In genomic region chr12:76976777-76977465, GRCh38 we compare ENCODE assay signal across 37 cellular contexts.
A peak's percentile ranks its signal among the peaks of the same experiment; 100 is the strongest.
DNase-seq lines count a peak whose midpoint lies in the region; ATAC-seq and TF ChIP-seq lines count a peak whose summit lies in the region.
"Had no signal": no experiment of that assay in that cellular context is flagged by ENCODE, and none has a peak within 500 bp of the region (broad histone marks: within the 10 kb centered on the region; RNA-seq: fewer than 3 reads in every experiment).

No MANE protein-coding gene starts in this region.

- CTCF ChIA-PET in AG04449 (lab: Yijun Ruan, JAX) = no interaction called here

- H3K9me3 Mint-ChIP-seq in chondrocyte (ENCODE audit: low read depth) = peaks cover 30% of the 10 kb centered on the region
- H3K9me3 Mint-ChIP-seq: activated naive CD4-positive, alpha-beta T cell treated with anti-CD3 and anti-CD28 coated beads, Interleukin-2, amount 10 ng/mL, durations not matched to agents 7 days and 5 days had no signal

- ATAC-seq in RWPE2 (ENCODE audit: low read depth) = 0 out of 3 replicates have a peak, but pooled peaks have one; percentile 50
- no peak for ATAC-seq in HG02870 (IDR thresholded peaks at IDR 0.05; ENCODE audit: unreplicated experiment)
- no peak for ATAC-seq in heart right ventricle
- ATAC-seq: activated CD4-positive, alpha-beta T cell treated with anti-CD3 and anti-CD28 coated beads for 36 hours; activated CD8-positive, alpha-beta T cell treated with anti-CD3 and anti-CD28 coated beads for 36 hours; left lung had no signal

- in situ Hi-C loops in G401 (cut with HindIII; ENCODE audit: low sequenced_read_pairs) = no loop called here

- H3K4me1 ChIP-seq in RWPE2 (ENCODE audit: insufficient read depth, poor library complexity, severe bottlenecking) (no peaks in the 10 kb centered on the region), testis (no peaks in the 10 kb centered on the region), heart right ventricle (no peaks in the 10 kb centered on the region)
- H3K4me1 ChIP-seq: left lung, parathyroid adenoma, Peyer's patch, right atrium auricular region, spleen, thyroid gland, uterus had no signal

- no peak overlapping the region for H3K4me3 ChIP-seq in AG04449 (ENCODE audit: low read depth, low read length)
- no peak overlapping the region for H3K4me3 ChIP-seq in RWPE2 (ENCODE audit: severe bottlenecking)
- no peak overlapping the region for H3K4me3 ChIP-seq in testis
- H3K4me3 ChIP-seq in heart right ventricle = no peak overlapping the region
- H3K4me3 ChIP-seq: cardiac muscle cell, coronary artery, left lung, Peyer's patch, right atrium auricular region, spleen, thyroid gland, uterus had no signal

- H3K27ac ChIP-seq in RWPE2 (ENCODE audit: poor library complexity, severe bottlenecking) (no peak overlapping the region), testis (no peak overlapping the region), heart right ventricle (no peak overlapping the region)
- H3K27ac ChIP-seq: cardiac muscle cell, coronary artery, left lung, parathyroid adenoma, Peyer's patch, right atrium auricular region, spleen, thyroid gland, uterus, VCaP had no signal

- peaks cover 6% of the 10 kb centered on the region for H3K36me3 Mint-ChIP-seq in chondrocyte (ENCODE audit: low read depth)
- H3K36me3 Mint-ChIP-seq: activated naive CD4-positive, alpha-beta T cell treated with anti-CD3 and anti-CD28 coated beads, Interleukin-2, amount 10 ng/mL, durations not matched to agents 7 days and 5 days had no signal

- POLR2A ChIA-PET in AG04449 (lab: Yijun Ruan, JAX) = no interaction called here

- peak overlapping the region; percentile 24 for H3K27ac Mint-ChIP-seq in chondrocyte (ENCODE audit: unreplicated experiment)
- H3K27ac Mint-ChIP-seq: activated CD4-positive, alpha-beta T cell treated with anti-CD3 and anti-CD28 coated beads for 36 hours; activated CD8-positive, alpha-beta T cell treated with anti-CD3 and anti-CD28 coated beads for 36 hours; activated naive CD4-positive, alpha-beta T cell treated with anti-CD3 and anti-CD28 coated beads, Interleukin-2, amount 10 ng/mL, durations not matched to agents 7 days and 5 days; stimulated activated naive CD8-positive, alpha-beta T cell treated with anti-CD3 and anti-CD28 coated beads, Interleukin-15, Interleukin-2, amounts not matched to agents 100 ng/mL and 50 ng/mL, for 24 hours had no signal

- no peaks in the 10 kb centered on the region for H3K9me3 ChIP-seq in RWPE2 (ENCODE audit: severe bottlenecking)
- no peaks in the 10 kb centered on the region for H3K9me3 ChIP-seq in testis
- H3K9me3 ChIP-seq in heart right ventricle = peaks cover 0 to 17% (median 5%) of the 10 kb centered on the region in 11 donors
- H3K9me3 ChIP-seq: Peyer's patch, thyroid gland, uterus had no signal

- H3K36me3 ChIP-seq in RWPE2 (ENCODE audit: low read depth) (no peaks in the 10 kb centered on the region), testis (ENCODE audit: low read depth, missing control alignments) (no peaks in the 10 kb centered on the region), heart right ventricle (no peaks in the 10 kb centered on the region)
- H3K36me3 ChIP-seq: cardiac muscle cell, left lung, Peyer's patch, right atrium auricular region, spleen, thyroid gland, uterus had no signal

- TF ChIP-seq POLR2A in testis (IDR thresholded peaks at IDR 0.05) = no peak

- H3K27me3 ChIP-seq in RWPE2 (ENCODE audit: insufficient read depth, poor library complexity, severe bottlenecking) (no peaks in the 10 kb centered on the region), testis (no peaks in the 10 kb centered on the region), heart right ventricle (no peaks in the 10 kb centered on the region)
- H3K27me3 ChIP-seq: cardiac muscle cell, left lung, Peyer's patch, right atrium auricular region, spleen, thyroid gland, uterus had no signal

- DNase-seq in AG04449 (ENCODE audit: low read depth, low spot score) (peak; percentile 1), RWPE2 (ENCODE audit: low spot score) (no peak), chondrocyte (ENCODE audit: low spot score) (no peak), fibroblast of the conjunctiva (ENCODE audit: low read depth) (peak; percentile 18), testis (no peak), G401 (ENCODE audit: low spot score) (no peak), heart right ventricle (no peak)
- DNase-seq: 8988T; activated CD4-positive, alpha-beta T cell treated with anti-CD3 and anti-CD28 coated beads for 36 hours; activated CD8-positive, alpha-beta memory T cell treated with anti-CD3 and anti-CD28 coated beads, Interleukin-2, amount 50 U/mL, for 48 hours; activated CD8-positive, alpha-beta T cell treated with anti-CD3 and anti-CD28 coated beads for 36 hours; activated naive CD4-positive, alpha-beta T cell treated with anti-CD3 and anti-CD28 coated beads, Interleukin-2, amount 10 ng/mL, durations not matched to agents 7 days and 5 days; Calu3; DND-41; effector CD8-positive, alpha-beta T cell; erythroblast; left lung; mesenchymal stem cell; NCI-H1436; NCI-H2081; NCI-H2227 treated with DMSO at 0.1 percent for 48 hours; NCI-H69; Peyer's patch; SHP77 treated with DMSO at 0.1 percent for 48 hours; spleen; stimulated activated CD4-positive, alpha-beta T cell treated with anti-CD3 and anti-CD28 coated beads, Interleukin-2, amount 100 ng/mL, for 24 hours; SW 1271; T1000; thyroid gland; uterus had no signal

- peaks cover 23% of the 10 kb centered on the region for H3K4me1 Mint-ChIP-seq in chondrocyte (ENCODE audit: low read depth)

- no peak for TF ChIP-seq CTCF in AG04449 (IDR thresholded peaks at IDR 0.05; ENCODE audit: insufficient read depth, low read length, missing control alignments)
- TF ChIP-seq CTCF in RWPE2 (IDR thresholded peaks at IDR 0.05; ENCODE audit: poor library complexity, severe bottlenecking) = no peak
- TF ChIP-seq CTCF in chondrocyte (IDR thresholded peaks at IDR 0.05) = no peak
- TF ChIP-seq CTCF in testis (IDR thresholded peaks at IDR 0.05) = no peak
- no peak for TF ChIP-seq CTCF in heart right ventricle (IDR thresholded peaks at IDR 0.05)

- H3K27me3 Mint-ChIP-seq in chondrocyte (ENCODE audit: low read depth) = peaks cover 5% of the 10 kb centered on the region
- H3K27me3 Mint-ChIP-seq: activated CD8-positive, alpha-beta T cell treated with anti-CD3 and anti-CD28 coated beads for 36 hours; stimulated activated naive CD8-positive, alpha-beta T cell treated with anti-CD3 and anti-CD28 coated beads, Interleukin-15, Interleukin-2, amounts not matched to agents 100 ng/mL and 50 ng/mL, for 24 hours had no signal

- intact Hi-C loops in testis (cut with DNase I; ENCODE audit: low total_unique reads) = no loop called here
- intact Hi-C loops in heart right ventricle (cut with DNase I) = no loop called here

- WGBS in testis, 2 donors = 65 to 75% methylated on average over 2 of the region's 2 CpGs
- whole genome bisulfite sequencing in heart right ventricle, 2 donors = 52 to 53% methylated on average over 2 of the region's 2 CpGs

- H3K4me3 Mint-ChIP-seq in chondrocyte (ENCODE audit: unreplicated experiment) = no peak overlapping the region
- H3K4me3 Mint-ChIP-seq: activated CD4-positive, alpha-beta T cell treated with anti-CD3 and anti-CD28 coated beads for 36 hours; activated CD8-positive, alpha-beta T cell treated with anti-CD3 and anti-CD28 coated beads for 36 hours; activated naive CD4-positive, alpha-beta T cell treated with anti-CD3 and anti-CD28 coated beads, Interleukin-2, amount 10 ng/mL, durations not matched to agents 7 days and 5 days; stimulated activated naive CD8-positive, alpha-beta T cell treated with anti-CD3 and anti-CD28 coated beads, Interleukin-15, Interleukin-2, amounts not matched to agents 100 ng/mL and 50 ng/mL, for 24 hours had no signal

Comparison
In these comparisons a context has a peak if more than half of its experiments do, and no peak if none do; other contexts are left out.
1. DNase-seq: peak in AG04449 (single experiment) and fibroblast of the conjunctiva (single experiment); none in RWPE2 (single experiment), chondrocyte (single experiment), testis (single experiment), G401 (single experiment) and heart right ventricle (0 of 2).